ENCODE assay signal across 25 cellular contexts in the genomic region with DNA sequence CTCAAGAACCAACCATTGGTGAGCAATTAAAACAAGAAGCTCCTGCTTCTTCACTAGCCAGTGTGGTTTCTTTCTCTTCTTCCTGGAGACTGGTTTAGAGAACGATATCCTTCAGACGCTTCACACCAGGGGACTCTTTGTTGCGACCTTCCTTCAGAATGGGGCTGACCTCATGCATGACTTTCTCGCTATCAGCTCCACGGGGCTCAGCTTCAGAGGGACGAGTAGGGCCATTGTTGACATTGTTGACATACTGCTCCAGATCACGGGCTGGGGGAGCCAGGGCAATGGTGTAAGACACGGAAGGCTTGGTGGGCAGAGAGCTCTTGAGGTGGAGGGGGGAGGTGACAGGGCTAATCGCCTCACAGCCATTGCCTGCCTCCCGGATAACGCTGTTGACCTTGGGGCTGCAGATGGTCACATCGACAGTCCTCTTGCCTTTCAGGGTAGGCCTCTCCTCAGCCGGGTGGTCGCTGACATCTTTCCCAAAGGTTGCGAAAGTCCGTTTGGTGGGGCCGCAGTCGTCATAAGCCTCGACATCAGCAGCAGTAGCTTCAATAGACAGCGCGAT.
"Had no signal": no experiment of that assay in that cellular context is flagged by ENCODE, and none has a peak within 500 bp of the region (broad histone marks: within the 10 kb centered on the region; RNA-seq: fewer than 3 reads in every experiment).

No MANE protein-coding gene starts in this region.

- H3K4me1 Mint-ChIP-seq: activated B cell treated with CpG ODN at 0.5 μM for 24 hours; activated naive CD8-positive, alpha-beta T cell treated with anti-CD3 and anti-CD28 coated beads for 36 hours; central memory CD8-positive, alpha-beta T cell; mesothelial cell of epicardium; naive thymus-derived CD8-positive, alpha-beta T cell had no signal

- H3K36me3 Mint-ChIP-seq: activated naive CD8-positive, alpha-beta T cell treated with anti-CD3 and anti-CD28 coated beads for 36 hours; mesothelial cell of epicardium; naive thymus-derived CD8-positive, alpha-beta T cell had no signal

- DNase-seq: activated B cell treated with CpG ODN at 0.5 μM for 24 hours; activated CD4-positive, alpha-beta T cell treated with anti-CD3 and anti-CD28 coated beads for 4 hours; activated CD4-positive, alpha-beta T cell treated with anti-CD3 and anti-CD28 coated beads, Interleukin-2, amount 50 U/mL, for 48 hours; activated CD8-positive, alpha-beta memory T cell treated with anti-CD3 and anti-CD28 coated beads, Interleukin-2, amount 50 U/mL, for 48 hours; activated naive CD4-positive, alpha-beta T cell treated with Interleukin-2 at 50 U/mL for 16 hours; activated naive CD8-positive, alpha-beta T cell treated with anti-CD3 and anti-CD28 coated beads for 36 hours; activated T-cell treated with anti-CD3 and anti-CD28 coated beads, Interleukin-2, amount 50 U/mL, for 4 hours; dorsolateral prefrontal cortex; head of caudate nucleus; hypothalamus; kidney glomerular epithelial cell; naive thymus-derived CD8-positive, alpha-beta T cell; psoas muscle; stimulated activated CD4-positive, alpha-beta T cell treated with anti-CD3 and anti-CD28 coated beads, Interleukin-4, amount 100 ng/mL, for 24 hours; stimulated activated naive CD8-positive, alpha-beta T cell treated with anti-CD3 and anti-CD28 coated beads, Interleukin-15, Interleukin-2, amounts not matched to agents 100 U/mL and 50 U/mL, for 24 hours; T-helper 9 cell; upper lobe of left lung had no signal

- H3K27ac ChIP-seq: dorsolateral prefrontal cortex, gastroesophageal sphincter, left lung, neutrophil, ovary, psoas muscle, right atrium auricular region, upper lobe of left lung had no signal

- ATAC-seq: activated T-cell treated with anti-CD3 and anti-CD28 coated beads, Interleukin-2, amount 50 U/mL, for 4 hours; gastroesophageal sphincter; left lung; naive thymus-derived CD8-positive, alpha-beta T cell; psoas muscle; stimulated activated naive CD8-positive, alpha-beta T cell treated with anti-CD3 and anti-CD28 coated beads, Interleukin-15, Interleukin-2, amounts not matched to agents 100 U/mL and 50 U/mL, for 24 hours had no signal

- H3K9me3 ChIP-seq: gastroesophageal sphincter, left lung, neutrophil, ovary, psoas muscle, right atrium auricular region, upper lobe of left lung had no signal

- H3K4me3 Mint-ChIP-seq: activated B cell treated with CpG ODN at 0.5 μM for 24 hours; activated naive CD8-positive, alpha-beta T cell treated with anti-CD3 and anti-CD28 coated beads for 36 hours; activated T-cell treated with anti-CD3 and anti-CD28 coated beads, Interleukin-2, amount 50 U/mL, for 4 hours; central memory CD8-positive, alpha-beta T cell; mesothelial cell of epicardium; naive thymus-derived CD8-positive, alpha-beta T cell had no signal

- H3K27me3 Mint-ChIP-seq: activated B cell treated with CpG ODN at 0.5 μM for 24 hours; activated naive CD8-positive, alpha-beta T cell treated with anti-CD3 and anti-CD28 coated beads for 36 hours; central memory CD8-positive, alpha-beta T cell; naive thymus-derived CD8-positive, alpha-beta T cell had no signal

- H3K4me1 ChIP-seq: gastroesophageal sphincter, left lung, psoas muscle, right atrium auricular region, upper lobe of left lung had no signal

- H3K27ac Mint-ChIP-seq: activated B cell treated with CpG ODN at 0.5 μM for 24 hours; activated naive CD8-positive, alpha-beta T cell treated with anti-CD3 and anti-CD28 coated beads for 36 hours; activated T-helper 2 cell treated with anti-CD3 and anti-CD28 coated beads, Interferon-gamma antibody, Interleukin-2, Interleukin-4, amounts not matched to agents 10 μg/mL and 5 μg/mL and 100 μg/mL, durations not matched to agents 14 hours and 24 hours and 36 hours; mesothelial cell of epicardium; naive thymus-derived CD8-positive, alpha-beta T cell had no signal

- H3K9me3 Mint-ChIP-seq: activated B cell treated with CpG ODN at 0.5 μM for 24 hours; activated naive CD8-positive, alpha-beta T cell treated with anti-CD3 and anti-CD28 coated beads for 36 hours; activated T-cell treated with anti-CD3 and anti-CD28 coated beads, Interleukin-2, amount 50 U/mL, for 4 hours; activated T-helper 2 cell treated with anti-CD3 and anti-CD28 coated beads, Interferon-gamma antibody, Interleukin-2, Interleukin-4, amounts not matched to agents 10 μg/mL and 5 μg/mL and 100 μg/mL, durations not matched to agents 14 hours and 24 hours and 36 hours; central memory CD8-positive, alpha-beta T cell; mesothelial cell of epicardium; naive thymus-derived CD8-positive, alpha-beta T cell had no signal

- H3K36me3 ChIP-seq: gastroesophageal sphincter, left lung, neutrophil, ovary, right atrium auricular region, upper lobe of left lung had no signal

- H3K4me3 ChIP-seq: dorsolateral prefrontal cortex, gastroesophageal sphincter, left lung, ovary, psoas muscle, right atrium auricular region, upper lobe of left lung had no signal

- H3K27me3 ChIP-seq: gastroesophageal sphincter, neutrophil, ovary, right atrium auricular region, upper lobe of left lung had no signal
